Comparison of ENCODE assay signal across 28 cellular contexts in the genomic region with DNA sequence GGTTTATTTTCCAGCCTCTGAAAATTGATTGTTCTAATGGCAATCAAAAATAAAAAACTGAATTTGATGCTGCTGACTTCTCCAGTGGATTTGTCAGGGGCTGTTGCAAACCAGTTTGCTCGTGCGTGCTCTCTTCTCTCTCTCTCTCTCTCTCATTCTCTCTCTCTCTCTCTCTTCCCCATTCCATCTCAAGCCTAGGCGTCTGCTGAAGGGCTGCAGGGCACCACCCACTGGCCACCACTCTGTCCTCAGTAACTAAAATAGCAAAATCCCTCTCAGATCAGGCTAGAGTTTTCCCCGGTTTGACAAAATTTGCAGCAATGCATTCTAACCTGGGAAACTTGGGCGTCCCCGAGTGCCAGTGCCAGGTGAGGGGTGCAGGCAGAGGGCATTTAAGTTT. TPM values are rescaled to one million over a fixed set of nuclear protein-coding genes. Genes with fewer than 3 reads are reported as not detected.
DNase-seq lines count a peak whose midpoint lies in the region; ATAC-seq, FAIRE-seq and TF ChIP-seq lines count a peak whose summit lies in the region.
"Had no signal": no experiment of that assay in that cellular context is flagged by ENCODE, and none has a peak within 500 bp of the region (broad histone marks: within the 10 kb centered on the region; RNA-seq: fewer than 3 reads in every experiment).

No MANE protein-coding gene starts in this region.

- H3K27ac ChIP-seq in C4-2B (no peak overlapping the region), K562 (ENCODE audit: extremely low read depth, low read depth, low read length) (no peak overlapping the region)
- H3K27ac ChIP-seq: colonic mucosa had no signal

- in situ Hi-C loops in K562 (cut with MboI), result no loop called here

- BruUV-seq in K562 (replicated peaks; lab: Mats Ljungman, UMichigan), result no TSS peak

- H2AFZ ChIP-seq in K562 (ENCODE audit: low read depth, low read length), result no peak overlapping the region

- no peaks in the 10 kb centered on the region for H3K79me2 ChIP-seq in K562 (ENCODE audit: control insufficient read depth, insufficient read depth, low read length)

- no peak for TF ChIP-seq RAD21 in K562 (CRISPR knock-in tag; conservative IDR thresholded peaks at IDR 0.05 in 1 of 2, IDR thresholded peaks at IDR 0.05 in 1 of 2)

- no peak overlapping the region for H3K27ac Mint-ChIP-seq in nephron
- H3K27ac Mint-ChIP-seq: activated naive CD8-positive, alpha-beta T cell treated with anti-CD3 and anti-CD28 coated beads, Interleukin-2, amount 50 U/mL, for 24 hours; CD4-positive, CD25-positive, alpha-beta regulatory T cell; HFFc6; IgD-negative memory B cell; natural killer cell treated with Interleukin-12 subunit alpha and Interleukin-12 subunit beta and Interleukin-15 and Interleukin-18, amount 100 ng/mL, for 72 hours had no signal

- H3K36me3 Mint-ChIP-seq in nephron (ENCODE audit: low read depth), result peaks cover 4% of the 10 kb centered on the region
- H3K36me3 Mint-ChIP-seq: CD4-positive, CD25-positive, alpha-beta regulatory T cell; IgD-negative memory B cell had no signal

- intact Hi-C loops in K562 (cut with micrococcal nuclease), result no loop called here

- H3K4me1 ChIP-seq in K562 (replicated peaks in 1 of 2; ENCODE audit: control insufficient read depth in 2 of 2, insufficient read depth in 2 of 2, low read length in 2 of 2), result peaks cover 0 to 8% of the 10 kb centered on the region in 2 experiments; a peak in 1 of 5 replicates

- 2% methylated on average over 6 of the region's 6 CpGs for WGBS in K562 (ENCODE audit: insufficient coverage, low coverage, missing lambda C conversion rate)

- no peaks in the 10 kb centered on the region for H4K20me1 ChIP-seq in K562 (replicated peaks; ENCODE audit: control insufficient read depth, insufficient read depth, low read length)

- peaks cover 83% of the 10 kb centered on the region for H3K27me3 Mint-ChIP-seq in nephron (ENCODE audit: low read depth)

- no peak overlapping the region for H3K4me3 ChIP-seq in K562
- H3K4me3 ChIP-seq: colonic mucosa, GM12878 had no signal

- POLR2A ChIA-PET in K562 (lab: Yijun Ruan, JAX), result interaction anchor here (1.0 kb wide), 1 partner anchor 10 kb away, joined by 3 read pairs; no protein-coding TSS in a partner anchor

- CTCF ChIA-PET in K562 (lab: Yijun Ruan, JAX; ENCODE audit: low intra/inter-chr PET ratio), result no interaction called here

- H3K9me1 ChIP-seq in K562 (ENCODE audit: control insufficient read depth, insufficient read depth, low read length), result peaks cover 2% of the 10 kb centered on the region

- ATAC-seq in K562, result peak; percentile 42; the same call in 1 of the 3 replicates
- ATAC-seq: activated naive CD8-positive, alpha-beta T cell treated with anti-CD3 and anti-CD28 coated beads, Interleukin-2, amount 50 U/mL, for 24 hours; GM12878; natural killer cell treated with Interleukin-12 subunit alpha and Interleukin-12 subunit beta and Interleukin-15 and Interleukin-18, amount 100 ng/mL, for 72 hours had no signal

- H3K4me1 Mint-ChIP-seq in nephron, result peaks cover 17% of the 10 kb centered on the region

- H3K27me3 ChIP-seq in K562 (ENCODE audit: control insufficient read depth in 2 of 2, insufficient read depth in 2 of 2, low read length in 2 of 2), result peaks cover 2 to 19% of the 10 kb centered on the region in 2 experiments; a peak in 2 of 5 replicates

- peaks cover 3% of the 10 kb centered on the region for H3K9me3 Mint-ChIP-seq in nephron
- H3K9me3 Mint-ChIP-seq: activated naive CD8-positive, alpha-beta T cell treated with anti-CD3 and anti-CD28 coated beads, Interleukin-2, amount 50 U/mL, for 24 hours had no signal

- 0 out of 2 replicates have a peak, but pooled peaks have one; percentile 7 for TF ChIP-seq CTCF in C4-2B (conservative IDR thresholded peaks at IDR 0.05)
- peak; percentile 18; the same call in 1 of the 2 replicates for TF ChIP-seq CTCF in LNCAP (IDR thresholded peaks at IDR 0.05)
- TF ChIP-seq CTCF in K562 (IDR thresholded peaks at IDR 0.05 in 2 of 3, conservative IDR thresholded peaks at IDR 0.05 in 1 of 3; ENCODE audit: insufficient read depth in 2 of 3, low read depth in 1 of 3, low read length in 3 of 3), result no peak
- peak in 2 of 3 experiments; percentile 12 to 14 for TF ChIP-seq CTCF in nephron (IDR thresholded peaks at IDR 0.05; ENCODE audit: unreplicated experiment in 3 of 3)

- no peak overlapping the region for H3K9ac ChIP-seq in K562 (ENCODE audit: insufficient read depth in 1 of 2, low read depth in 2 of 2, low read length in 2 of 2)

- FAIRE-seq in K562 (lab: Jason Lieb, UNC), result no peak
- FAIRE-seq: GM12878, kidney had no signal

- H3K36me3 ChIP-seq in K562 (ENCODE audit: control insufficient read depth, insufficient read depth, low read length), result no peaks in the 10 kb centered on the region
- H3K36me3 ChIP-seq: colonic mucosa had no signal

- DNase-seq in K562 (ENCODE audit: extremely low read depth in 1 of 4, low spot score in 3 of 4) (no peak), dedifferentiated amniotic fluid mesenchymal stem cell (ENCODE audit: extremely low spot score) (no peak), H4 (ENCODE audit: low spot score) (no peak), NCI-H446 (lab: John Stamatoyannopoulos, UW) (no peak), NCI-H510A treated with DMSO at 0.1 percent for 48 hours (lab: John Stamatoyannopoulos, UW) (no peak)
- DNase-seq: activated CD4-positive, alpha-beta T cell treated with anti-CD3 and anti-CD28 coated beads for 1 hour; activated naive CD8-positive, alpha-beta T cell treated with anti-CD3 and anti-CD28 coated beads, Interleukin-2, amount 50 U/mL, for 24 hours; CD4-positive, CD25-positive, alpha-beta regulatory T cell; colonic mucosa; HFFc6; hippocampal formation; kidney; NCI-H1048; NCI-H2029 treated with DMSO at 0.1 percent for 48 hours; NCI-H524; SIG-M5 had no signal

- no peaks in the 10 kb centered on the region for H3K9me3 ChIP-seq in K562 (replicated peaks; ENCODE audit: control insufficient read depth, insufficient read depth, low read depth, low read length)
- H3K9me3 ChIP-seq: colonic mucosa had no signal

- TF ChIP-seq EP300 in K562 (IDR thresholded peaks at IDR 0.05; ENCODE audit: low read length), result no peak

- no peak overlapping the region for H3K4me3 Mint-ChIP-seq in nephron
- H3K4me3 Mint-ChIP-seq: activated naive CD8-positive, alpha-beta T cell treated with anti-CD3 and anti-CD28 coated beads, Interleukin-2, amount 50 U/mL, for 24 hours; CD4-positive, CD25-positive, alpha-beta regulatory T cell; HFFc6; IgD-negative memory B cell; natural killer cell treated with Interleukin-12 subunit alpha and Interleukin-12 subunit beta and Interleukin-15 and Interleukin-18, amount 100 ng/mL, for 72 hours had no signal

- no peak for TF ChIP-seq POLR2A in K562 (conservative IDR thresholded peaks at IDR 0.05)

- no peak overlapping the region for H3K4me2 ChIP-seq in K562 (ENCODE audit: insufficient read depth, low read length)

TF ChIP-seq in K562, 482 proteins besides CTCF, POLR2A, EP300 and RAD21 (continues in another document):
- TF ChIP-seq STAT5A (IDR thresholded peaks at IDR 0.05; ENCODE audit: borderline replicate concordance, low read length), result no peak
- no peak for TF ChIP-seq ZNF707 (CRISPR knock-in tag; conservative IDR thresholded peaks at IDR 0.05)
- no peak for TF ChIP-seq ZNF134 (CRISPR knock-in tag; conservative IDR thresholded peaks at IDR 0.05)
- no peak for TF ChIP-seq ZNF217 (CRISPR knock-in tag; IDR thresholded peaks at IDR 0.05)
- TF ChIP-seq, protein P1, sequence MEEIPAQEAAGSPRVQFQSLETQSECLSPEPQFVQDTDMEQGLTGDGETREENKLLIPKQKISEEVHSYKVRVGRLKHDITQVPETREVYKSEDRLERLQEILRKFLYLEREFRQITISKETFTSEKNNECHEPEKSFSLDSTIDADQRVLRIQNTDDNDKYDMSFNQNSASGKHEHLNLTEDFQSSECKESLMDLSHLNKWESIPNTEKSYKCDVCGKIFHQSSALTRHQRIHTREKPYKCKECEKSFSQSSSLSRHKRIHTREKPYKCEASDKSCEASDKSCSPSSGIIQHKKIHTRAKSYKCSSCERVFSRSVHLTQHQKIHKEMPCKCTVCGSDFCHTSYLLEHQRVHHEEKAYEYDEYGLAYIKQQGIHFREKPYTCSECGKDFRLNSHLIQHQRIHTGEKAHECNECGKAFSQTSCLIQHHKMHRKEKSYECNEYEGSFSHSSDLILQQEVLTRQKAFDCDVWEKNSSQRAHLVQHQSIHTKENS (CRISPR knock-in tag; IDR thresholded peaks at IDR 0.05), result no peak
- TF ChIP-seq RB1 (IDR thresholded peaks at IDR 0.05; ENCODE audit: low read depth), result no peak
- TF ChIP-seq ZNF57 (CRISPR knock-in tag; IDR thresholded peaks at IDR 0.05), result no peak

RNA-seq across cellular contexts. Expression of a gene that starts 19.4 kb away (rescaled TPM):
- total RNA-seq in K562 (2011; cell fraction: chromatin; rRNA removed; ENCODE audit: low replicate concordance), result not detected in 2 replicates
- total RNA-seq in K562 (2011; cell fraction: nucleolus; rRNA removed), result not detected in 2 replicates
- not detected in 2 replicates for total RNA-seq in K562 (2011; cell fraction: nucleoplasm; rRNA removed)
- total RNA-seq in K562 (2014; rRNA removed) (not detected in 2 replicates), K562 (2014; rRNA removed; fragmentation: Illumina TruSeq; extraction: Trizol) (not detected in 2 replicates), K562 (2015; rRNA removed; fragmentation: Illumina TruSeq; extraction: Trizol) (not detected in 2 replicates), K562 (2021) (not detected in 2 replicates)
- polyA plus RNA-seq in K562 (2011; rRNA removed) (not detected in 2 replicates), K562 (2014; fragmentation: Illumina TruSeq; extraction: Trizol) (not detected in 2 replicates), K562 (2014; fragmentation: Nextera tagmentation; extraction: Ambion mirVana) (not detected), K562 (2014; rRNA removed) (not detected in 2 replicates)
- not detected in 2 replicates for polyA plus RNA-seq in K562 (2011; cell fraction: cytosol; rRNA removed)
- polyA plus RNA-seq in K562 (2011; cell fraction: nucleus; rRNA removed), result not detected in 2 replicates
- not detected in 2 replicates for polyA plus RNA-seq in K562 (2012)
- polyA minus RNA-seq in K562 (2011; rRNA and poly(A)+ RNA removed), result not detected in 2 replicates
- not detected in 2 replicates for polyA minus RNA-seq in K562 (2011; cell fraction: cytosol; rRNA and poly(A)+ RNA removed)
- polyA minus RNA-seq in K562 (2011; cell fraction: nucleus; rRNA and poly(A)+ RNA removed), result not detected in 2 replicates
- 0.45 and 0.50 TPM in 2 replicates for total RNA-seq in H4 (2014; rRNA removed; shearing (Covaris generic))
- total RNA-seq: activated CD8-positive, alpha-beta memory T cell treated with anti-CD3 and anti-CD28 coated beads for 36 hours; CD4-positive, CD25-positive, alpha-beta regulatory T cell; colonic mucosa; fibroblast of villous mesenchyme; GM12878; HFFc6; mesenteric fat pad; natural killer cell treated with Interleukin-12 subunit alpha and Interleukin-12 subunit beta and Interleukin-15 and Interleukin-18, amount 100 ng/mL, for 72 hours; pulmonary artery endothelial cell; subcutaneous adipose tissue; T-helper 2 cell treated with Interferon-gamma antibody and Interleukin-4, amounts not matched to agents 100 ng/mL and 5 ng/mL, for 36 hours had no signal
- polyA plus RNA-seq: CD4-positive, CD25-positive, alpha-beta regulatory T cell; GM12878; IgD-negative memory B cell had no signal

Comparison
In these comparisons a context has a peak if more than half of its experiments do, and no peak if none do; other contexts are left out.
1. CTCF ChIP-seq: peak in C4-2B (single experiment), LNCAP (single experiment) and nephron (2 of 3); none in K562 (0 of 3).